ENCODE assay signal across 8 cellular contexts in genomic region chr17:7393613-7394451, GRCh38. TPM values are rescaled to one million over a fixed set of nuclear protein-coding genes. Genes with fewer than 3 reads are reported as not detected.
DNase-seq lines count a peak whose midpoint lies in the region; TF ChIP-seq lines count a peak whose summit lies in the region.

No MANE protein-coding gene starts in this region.

- H2BK20ac ChIP-seq in H9 (ENCODE audit: low read depth, low read length, poor library complexity, severe bottlenecking), result no peak overlapping the region

- peaks cover 12% of the 10 kb centered on the region for H3K23me2 ChIP-seq in H9 (ENCODE audit: insufficient read length, low read depth, low read length, poor library complexity, severe bottlenecking)

- peaks cover 20 to 35% (median 25%) of the 10 kb centered on the region in 3 experiments for H3K36me3 Mint-ChIP-seq in H9 (ENCODE audit: insufficient read depth in 1 of 3, low read depth in 3 of 3)
- peaks cover 50% of the 10 kb centered on the region for H3K36me3 Mint-ChIP-seq in activated T-cell treated with anti-CD3 and anti-CD28 coated beads, Interleukin-2, amount 50 U/mL, for 24 hours (ENCODE audit: low read depth)

- H3K23ac ChIP-seq in H9 (ENCODE audit: insufficient read length, low read depth, low read length), result no peak overlapping the region

- H3K4me1 ChIP-seq in H9 (ENCODE audit: insufficient read depth, low read length), result peaks cover 7% of the 10 kb centered on the region; the same call in 1 of the 2 replicates
- peaks cover 5% of the 10 kb centered on the region for H3K4me1 ChIP-seq in ovary (ENCODE audit: insufficient read depth)

- H3K9ac ChIP-seq in H9 (ENCODE audit: extremely low read depth, insufficient read length, low read length), result no peak overlapping the region

- no peak overlapping the region for H3K4ac ChIP-seq in H9 (ENCODE audit: low read depth, low read length)

- peak overlapping the region; percentile 92 for H3K4me2 ChIP-seq in H9 (ENCODE audit: insufficient read depth, insufficient read length, low read length)

- peaks cover 2% of the 10 kb centered on the region for H4K20me1 ChIP-seq in H9 (ENCODE audit: control insufficient read depth, insufficient read depth, insufficient read length)

- 0 out of 3 replicates have a peak, but pooled peaks have one; percentile 6 for TF ChIP-seq CTCF in GM12872 (IDR thresholded peaks at IDR 0.05; ENCODE audit: insufficient read depth, low read depth, low read length)
- peak; percentile 60 for TF ChIP-seq CTCF in H9 (conservative IDR thresholded peaks at IDR 0.05)
- no peak for TF ChIP-seq CTCF in fibroblast of pulmonary artery (IDR thresholded peaks at IDR 0.05; ENCODE audit: low read length, missing control alignments)
- TF ChIP-seq CTCF in ovary (IDR thresholded peaks at IDR 0.05), result no peak

- peaks cover 2% of the 10 kb centered on the region for H3K27me3 Mint-ChIP-seq in H9 (ENCODE audit: low read depth)
- no peaks in the 10 kb centered on the region for H3K27me3 Mint-ChIP-seq in activated T-cell treated with anti-CD3 and anti-CD28 coated beads, Interleukin-2, amount 50 U/mL, for 24 hours

- H2BK15ac ChIP-seq in H9 (ENCODE audit: low read depth, low read length), result no peak overlapping the region

- H3K27ac Mint-ChIP-seq in H9, result peak overlapping the region in 1 of 3 experiments; percentile 90; a peak in 2 of 7 replicates
- peak overlapping the region; percentile 92 for H3K27ac Mint-ChIP-seq in activated T-cell treated with anti-CD3 and anti-CD28 coated beads, Interleukin-2, amount 50 U/mL, for 24 hours

- TF ChIP-seq EP300 in ovary (IDR thresholded peaks at IDR 0.05), result no peak

- H2AFZ ChIP-seq in H9 (ENCODE audit: low read length), result no peak overlapping the region

- no peak overlapping the region for H4K8ac ChIP-seq in H9 (replicated peaks; ENCODE audit: insufficient read length, low read depth, low read length)

- H2BK120ac ChIP-seq in H9 (ENCODE audit: low read depth, low read length, poor library complexity, severe bottlenecking), result no peak overlapping the region

- no peak overlapping the region for H3T11ph ChIP-seq in H9 (ENCODE audit: low read length)

- H4K5ac ChIP-seq in H9 (ENCODE audit: insufficient read length, low read depth, low read length), result no peak overlapping the region

- no peaks in the 10 kb centered on the region for H3K79me1 ChIP-seq in H9 (ENCODE audit: insufficient read depth, low read depth, low read length, poor library complexity, severe bottlenecking)

- no peak overlapping the region for H3K56ac ChIP-seq in H9 (ENCODE audit: insufficient read length, low read depth, low read length)

- no peak overlapping the region for H2BK12ac ChIP-seq in H9 (ENCODE audit: insufficient read length, low read depth, low read length)

- H3K27ac ChIP-seq in H9 (ENCODE audit: insufficient read length, low read depth, low read length), result no peak overlapping the region
- H3K27ac ChIP-seq in ovary, result peak overlapping the region; percentile 37 to 94

- no peak overlapping the region for H2AK5ac ChIP-seq in H9 (ENCODE audit: insufficient read length, low read length)

- H4K91ac ChIP-seq in H9 (ENCODE audit: insufficient read length, low read depth, low read length), result no peak overlapping the region

- intact Hi-C loops in ovary (cut with DNase I), result no loop called here

- H3K4me3 ChIP-seq in fibroblast of pulmonary artery (replicated peaks; ENCODE audit: low read depth, low read length) (peak overlapping the region; percentile 82), ovary (peak overlapping the region; percentile 63)

- no CpG with 5 or more reads among the region's 48 CpGs for WGBS in H9 (ENCODE audit: extremely low coverage, insufficient read length, low lambda C conversion rate)
- 3% methylated on average over 46 to 48 of the region's 48 CpGs for WGBS in ovary, 3 donors

- H3K36me3 ChIP-seq in ovary, result no peaks in the 10 kb centered on the region

- H3K4me3 Mint-ChIP-seq in H9, result peak overlapping the region; percentile 87 to 96
- H3K4me3 Mint-ChIP-seq in activated T-cell treated with anti-CD3 and anti-CD28 coated beads, Interleukin-2, amount 50 U/mL, for 24 hours, result peak overlapping the region; percentile 97

- H3K18ac ChIP-seq in H9 (ENCODE audit: insufficient read length, low read depth, low read length), result no peak overlapping the region

- H3K14ac ChIP-seq in H9 (ENCODE audit: insufficient read depth, low read length), result peak overlapping the region; percentile 51; the same call in 1 of the 2 replicates

- TF ChIP-seq POLR2A in ovary (IDR thresholded peaks at IDR 0.05), result no peak

- no peaks in the 10 kb centered on the region for H3K79me2 ChIP-seq in H9 (ENCODE audit: insufficient read depth, low read length)

- H3K4me1 Mint-ChIP-seq in H9, result peaks cover 22% of the 10 kb centered on the region in 2 experiments
- peaks cover 31% of the 10 kb centered on the region for H3K4me1 Mint-ChIP-seq in activated T-cell treated with anti-CD3 and anti-CD28 coated beads, Interleukin-2, amount 50 U/mL, for 24 hours (ENCODE audit: low read depth)

- H3K9me3 Mint-ChIP-seq in H9, result no peaks in the 10 kb centered on the region; a peak in 1 of 5 replicates
- H3K9me3 Mint-ChIP-seq in activated T-cell treated with anti-CD3 and anti-CD28 coated beads, Interleukin-2, amount 50 U/mL, for 24 hours, result no peaks in the 10 kb centered on the region

- H3K9me3 ChIP-seq in H9 (ENCODE audit: control insufficient read depth, low read depth, low read length), result no peaks in the 10 kb centered on the region
- H3K9me3 ChIP-seq in ovary, result no peaks in the 10 kb centered on the region

- H2BK5ac ChIP-seq in H9 (ENCODE audit: insufficient read length, low read length), result no peak overlapping the region

- H3K27me3 ChIP-seq in H9 (ENCODE audit: insufficient read depth, low read length) (no peaks in the 10 kb centered on the region), ovary (no peaks in the 10 kb centered on the region)

- DNase-seq in H9, result peak; percentile 81
- peak; percentile 74 for DNase-seq in NCI-H1105 (lab: John Stamatoyannopoulos, UW)
- DNase-seq in activated T-cell treated with anti-CD3 and anti-CD28 coated beads, Interleukin-2, amount 50 U/mL, for 24 hours, result no peak
- DNase-seq in fibroblast of pulmonary artery (ENCODE audit: low read depth), result no peak
- DNase-seq in ovary, result peak in 2 of 5 donors; percentile 44 to 57
- DNase-seq in cerebellar nuclear complex (lab: John Stamatoyannopoulos, UW), result no peak
- no peak for DNase-seq in HCEC 1CT

RNA-seq across cellular contexts. Expression of gene PLSCR3, which starts 0.5 kb away (rescaled TPM):
- total RNA-seq in H9 (2021) (31.5 and 32.1 TPM in 2 replicates), ovary (10 to 100 TPM; 11.0 to 52.4 (median 33.8) TPM)
- 10 to 100 TPM in 1 of 2 donors, 1 to 10 TPM in 1; 7.1 to 40.9 TPM for polyA plus RNA-seq in ovary

RNA-seq across cellular contexts. Expression of gene TMEM256, which starts 10.1 kb away (rescaled TPM):
- total RNA-seq in H9 (2021) (151 and 153 TPM in 2 replicates), ovary (100 to 1,000 TPM in 2 of 7 donors, 10 to 100 TPM in 5; 57.0 to 133 (median 85.2) TPM)
- 100 to 1,000 TPM in 1 of 2 donors, 10 to 100 TPM in 1; 44.0 to 128 TPM for polyA plus RNA-seq in ovary

RNA-seq across cellular contexts. Expression of gene TNK1, which starts 12.9 kb away (rescaled TPM):
- total RNA-seq in H9 (2021) (10.1 and 11.2 TPM in 2 replicates), ovary (1 to 10 TPM; 5.0 to 8.3 (median 6.4) TPM)
- 1 to 10 TPM in 1 of 2 donors, under 1 TPM in 1; 0.85 to 3.6 TPM for polyA plus RNA-seq in ovary

RNA-seq across cellular contexts. Expression of gene NLGN2, which starts 13.8 kb away (rescaled TPM):
- total RNA-seq in H9 (2021) (70.2 and 70.5 TPM in 2 replicates), ovary (10 to 100 TPM; 11.4 to 76.2 (median 53.9) TPM)
- 10 to 100 TPM; 16.9 to 30.2 TPM for polyA plus RNA-seq in ovary

RNA-seq across cellular contexts. Expression of gene SPEM1, which starts 26.3 kb away (rescaled TPM):
- total RNA-seq in H9 (2021), result 0.33 and 0.46 TPM in 2 replicates
- not detected for total RNA-seq in ovary
- polyA plus RNA-seq in ovary, result not detected

Comparison
In these comparisons a context has a peak if more than half of its experiments do, and no peak if none do; other contexts are left out.
1. CTCF ChIP-seq: peak in GM12872 (single experiment) and H9 (single experiment); none in fibroblast of pulmonary artery (single experiment) and ovary (0 of 3).
2. DNase-seq: peak in H9 (single experiment) and NCI-H1105 (single experiment); none in activated T-cell treated with anti-CD3 and anti-CD28 coated beads, Interleukin-2, amount 50 U/mL, for 24 hours (single experiment), fibroblast of pulmonary artery (single experiment), cerebellar nuclear complex (0 of 2) and HCEC 1CT (single experiment).